Comparison of ENCODE assay signal across 8 cellular contexts in the genomic region with DNA sequence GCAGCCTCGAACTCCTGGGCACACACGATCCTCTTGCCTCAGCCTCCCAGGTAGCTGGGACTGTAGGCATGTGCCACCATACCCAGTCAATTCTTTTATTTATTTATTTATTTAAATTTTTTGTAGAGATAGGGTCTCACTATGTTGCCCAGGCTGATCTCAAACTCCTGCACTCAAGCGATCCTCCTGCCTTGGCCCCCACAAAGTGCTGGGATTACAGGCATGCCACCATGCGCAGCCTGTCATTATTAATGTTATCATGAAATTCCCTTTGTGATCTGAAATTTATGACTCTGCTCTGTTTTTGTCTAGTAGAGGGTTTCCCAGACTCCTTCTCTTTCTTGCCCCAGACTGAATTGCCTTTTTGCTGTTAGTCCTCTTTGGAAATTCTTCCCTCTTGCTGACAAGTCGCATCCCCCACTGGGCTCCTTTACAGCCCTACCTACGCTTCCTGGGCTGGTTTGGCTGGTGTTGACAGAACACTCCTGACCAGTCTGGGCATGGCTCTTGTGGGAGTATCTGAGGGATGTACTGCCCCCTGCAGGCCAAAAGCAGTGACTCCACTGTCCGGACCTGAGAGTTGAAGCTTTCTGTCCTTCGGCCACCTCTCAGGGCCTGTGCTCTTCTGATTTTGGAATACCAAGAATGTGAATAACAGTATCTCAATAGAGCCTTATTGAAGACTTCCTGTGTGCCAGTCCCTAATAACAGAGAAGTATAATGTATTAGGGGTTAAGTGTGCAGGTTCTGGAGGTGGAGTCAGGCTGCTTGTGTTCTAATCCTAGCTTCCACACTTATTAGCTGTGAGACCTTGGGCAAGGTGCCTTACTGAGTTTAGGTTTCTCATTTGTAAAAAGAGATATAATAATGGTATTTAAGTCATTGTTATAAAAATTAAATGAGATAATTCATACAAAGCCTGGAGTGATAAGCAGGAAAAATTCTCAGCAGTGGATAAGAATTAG. TPM values are rescaled to one million over a fixed set of nuclear protein-coding genes. Genes with fewer than 3 reads are reported as not detected.
DNase-seq lines count a peak whose midpoint lies in the region; ATAC-seq and TF ChIP-seq lines count a peak whose summit lies in the region.

No MANE protein-coding gene starts in this region.

- peak; percentile 80 for ATAC-seq in GM21576 (IDR thresholded peaks at IDR 0.05; ENCODE audit: unreplicated experiment)
- ATAC-seq in HG02938 (IDR thresholded peaks at IDR 0.05; ENCODE audit: unreplicated experiment): no peak

- no peak overlapping the region for H2AFZ ChIP-seq in mammary epithelial cell (ENCODE audit: low read depth, low read length)

- no peaks in the 10 kb centered on the region for H3K36me3 ChIP-seq in WERI-Rb-1
- no peaks in the 10 kb centered on the region for H3K36me3 ChIP-seq in mammary epithelial cell (ENCODE audit: insufficient read depth, low read length)

- dilution Hi-C loops in mammary epithelial cell (cut with HindIII; ENCODE audit: low sequenced_read_pairs): no loop called here

- no peaks in the 10 kb centered on the region for H4K20me1 ChIP-seq in mammary epithelial cell (ENCODE audit: insufficient read depth, low read length)

- H3K4me2 ChIP-seq in mammary epithelial cell (ENCODE audit: insufficient read depth, low read depth, low read length): no peak overlapping the region

- intact Hi-C loops in mammary epithelial cell (cut with micrococcal nuclease): loop anchor here (1.0 to 5.0 kb wide), 5 partner anchors 11 to 221 kb away; partner anchors contain the start of genes TCEANC2 and TMEM59

- TF ChIP-seq CTCF in NB4 (IDR thresholded peaks at IDR 0.05; ENCODE audit: low read depth, low read length): peak; percentile 85
- peak; percentile 89 for TF ChIP-seq CTCF in WERI-Rb-1 (IDR thresholded peaks at IDR 0.05; ENCODE audit: low read depth, low read length)
- TF ChIP-seq CTCF in mammary epithelial cell (conservative IDR thresholded peaks at IDR 0.05 in 1 of 2, IDR thresholded peaks at IDR 0.05 in 1 of 2; ENCODE audit: extremely low read depth in 1 of 2, insufficient read depth in 1 of 2, low read depth in 1 of 2, low read length in 2 of 2): peak; percentile 93 to 99

- BruUV-seq in mammary epithelial cell (replicated peaks; lab: Mats Ljungman, UMichigan): no TSS peak

- H3K4me3 ChIP-seq in NB4 (ENCODE audit: low read depth, low read length) (no peak overlapping the region), WERI-Rb-1 (ENCODE audit: low read depth, low read length) (no peak overlapping the region), mammary epithelial cell (replicated peaks in 1 of 3; ENCODE audit: insufficient read depth in 1 of 3, low read depth in 2 of 3, low read length in 3 of 3) (no peak overlapping the region)

- H3K79me2 ChIP-seq in mammary epithelial cell (ENCODE audit: insufficient read depth, low read length): no peaks in the 10 kb centered on the region

- TF ChIP-seq POLR2A in NB4 (IDR thresholded peaks at IDR 0.05; ENCODE audit: extremely low read depth, insufficient read length): no peak

- no peaks in the 10 kb centered on the region for H3K27me3 ChIP-seq in WERI-Rb-1 (ENCODE audit: insufficient read depth, low read depth, severe bottlenecking)
- no peaks in the 10 kb centered on the region for H3K27me3 ChIP-seq in mammary epithelial cell (ENCODE audit: insufficient read depth, low read length)

- no peaks in the 10 kb centered on the region for H3K9me3 ChIP-seq in WERI-Rb-1 (ENCODE audit: severe bottlenecking)
- no peaks in the 10 kb centered on the region for H3K9me3 ChIP-seq in mammary epithelial cell (replicated peaks; ENCODE audit: insufficient read depth, low read length)

- DNase-seq in D341Med (ENCODE audit: low spot score): peak; percentile 71
- DNase-seq in NB4 (ENCODE audit: low read depth): peak; percentile 76
- peak; percentile 76 for DNase-seq in WERI-Rb-1
- peak; percentile 72 for DNase-seq in mammary epithelial cell
- DNase-seq in left kidney (ENCODE audit: low read depth, low spot score): peak; percentile 83
- DNase-seq in stimulated activated CD4-positive, alpha-beta T cell treated with anti-CD3 and anti-CD28 coated beads, Interleukin-4, amount 100 ng/mL, for 4 hours: peak; percentile 31 to 46

- no peak overlapping the region for H3K27ac ChIP-seq in WERI-Rb-1
- H3K27ac ChIP-seq in mammary epithelial cell (ENCODE audit: insufficient read depth, low read depth, low read length): no peak overlapping the region

- in situ Hi-C loops in mammary epithelial cell (cut with MboI; ENCODE audit: low sequenced_read_pairs in 2 of 2): no loop called here

- peaks cover 4% of the 10 kb centered on the region for H3K4me1 ChIP-seq in mammary epithelial cell (ENCODE audit: insufficient read depth, low read length)

- 51% methylated on average over 8 of the region's 8 CpGs for WGBS in mammary epithelial cell (ENCODE audit: low coverage, missing lambda C conversion rate)

- no peak overlapping the region for H3K9ac ChIP-seq in mammary epithelial cell (ENCODE audit: insufficient read depth, low read length)

- CTCF ChIA-PET in mammary epithelial cell (lab: Charles Lee; ENCODE audit: low non-redundant PET): interaction anchor here (0.6 to 1.5 kb wide), 6 partner anchors 22 to 737 kb away, joined by 3 to 7 read pairs (median 3); partner anchors contain the start of gene SSBP3

RNA-seq across cellular contexts. Expression of gene TCEANC2, which starts 28.2 kb away (rescaled TPM):
- total RNA-seq in mammary epithelial cell: 1 to 10 TPM; 3.8 to 5.5 TPM
- polyA plus RNA-seq in mammary epithelial cell: 3.4 TPM
- 9.6 TPM for polyA minus RNA-seq in mammary epithelial cell

RNA-seq across cellular contexts. Expression of gene TMEM59, which starts 28.6 kb away (rescaled TPM):
- 100 to 1,000 TPM; 164 to 223 TPM for total RNA-seq in mammary epithelial cell
- polyA plus RNA-seq in mammary epithelial cell: 182 TPM
- polyA minus RNA-seq in mammary epithelial cell: 61.5 TPM
